ENCODE assay signal across 9 cellular contexts in the genomic region with DNA sequence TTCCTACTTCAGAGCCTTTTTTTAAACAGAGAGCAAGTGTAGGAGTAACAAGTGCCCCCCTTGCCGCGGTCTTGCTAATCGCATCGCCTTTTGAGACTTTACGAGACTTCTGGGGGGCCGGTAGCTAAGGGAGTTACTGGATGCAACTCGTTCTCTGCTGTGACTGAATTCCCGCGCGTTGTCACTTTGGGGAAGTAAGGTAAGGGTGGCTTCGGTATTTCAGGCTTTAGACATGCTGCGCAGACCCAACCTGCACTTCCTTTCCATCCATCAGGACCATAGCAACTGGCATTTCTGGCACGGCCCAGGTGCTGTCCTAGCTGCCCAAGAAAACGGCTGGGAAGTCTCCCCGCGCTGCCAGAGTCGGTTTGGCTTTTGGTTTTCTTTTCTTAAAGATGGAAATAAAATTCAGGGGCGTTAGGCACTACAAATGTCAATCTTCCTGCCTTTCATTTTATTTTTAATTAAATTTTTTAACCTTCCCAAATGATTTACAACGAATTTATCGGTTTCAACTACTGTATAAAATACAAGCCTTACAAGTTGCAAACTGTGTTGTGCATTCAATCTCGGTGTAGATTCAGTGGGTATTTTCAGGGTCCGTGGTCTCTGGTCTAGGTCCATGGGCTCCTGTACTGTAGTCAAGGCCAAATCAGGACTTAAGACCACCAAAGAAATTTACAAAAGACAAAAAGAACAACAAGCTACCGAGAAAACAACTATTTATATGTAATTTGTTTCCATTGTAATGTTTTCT. TPM values are rescaled to one million over a fixed set of nuclear protein-coding genes. Genes with fewer than 3 reads are reported as not detected.
A peak's percentile ranks its signal among the peaks of the same experiment; 100 is the strongest.
DNase-seq lines count a peak whose midpoint lies in the region; ATAC-seq and TF ChIP-seq lines count a peak whose summit lies in the region.
"Had no signal": no experiment of that assay in that cellular context is flagged by ENCODE, and none has a peak within 500 bp of the region (broad histone marks: within the 10 kb centered on the region; RNA-seq: fewer than 3 reads in every experiment).

No MANE protein-coding gene starts in this region.

- no peaks in the 10 kb centered on the region for H3K9me3 Mint-ChIP-seq in activated naive CD4-positive, alpha-beta T cell treated with anti-CD3 and anti-CD28 coated beads, Interleukin-2, amount 50 U/mL, for 24 hours
- no peaks in the 10 kb centered on the region for H3K9me3 Mint-ChIP-seq in activated naive CD4-positive, alpha-beta T cell treated with anti-CD3 and anti-CD28 coated beads, Interleukin-2, amount 50 U/mL, for 72 hours
- no peaks in the 10 kb centered on the region for H3K9me3 Mint-ChIP-seq in endodermal cell

- peak overlapping the region; percentile 79 for H3K4me3 ChIP-seq in endodermal cell (ENCODE audit: low read length)
- H3K4me3 ChIP-seq in muscle layer of duodenum (ENCODE audit: low read depth in 1 of 2, low read length in 2 of 2) = peak overlapping the region in 1 of 2 donors; percentile 67
- H3K4me3 ChIP-seq in upper lobe of left lung = peak overlapping the region in 3 of 4 donors; percentile 51 to 81 (median 59)

- H3K27ac Mint-ChIP-seq in activated naive CD4-positive, alpha-beta T cell treated with anti-CD3 and anti-CD28 coated beads, Interleukin-2, amount 50 U/mL, for 24 hours = no peak overlapping the region
- H3K27ac Mint-ChIP-seq in activated naive CD4-positive, alpha-beta T cell treated with anti-CD3 and anti-CD28 coated beads, Interleukin-2, amount 50 U/mL, for 72 hours = no peak overlapping the region
- H3K27ac Mint-ChIP-seq in endodermal cell = no peak overlapping the region

- TF ChIP-seq POLR2A in upper lobe of left lung (IDR thresholded peaks at IDR 0.05) = no peak

- peaks cover 40% of the 10 kb centered on the region for H3K4me1 Mint-ChIP-seq in activated naive CD4-positive, alpha-beta T cell treated with anti-CD3 and anti-CD28 coated beads, Interleukin-2, amount 50 U/mL, for 24 hours
- peaks cover 34% of the 10 kb centered on the region for H3K4me1 Mint-ChIP-seq in endodermal cell

- H3K36me3 ChIP-seq in endodermal cell (ENCODE audit: control insufficient read depth, insufficient read depth, low read length) (no peaks in the 10 kb centered on the region), muscle layer of duodenum (ENCODE audit: control insufficient read depth in 1 of 2, insufficient read depth in 2 of 2, low read length in 2 of 2) (no peaks in the 10 kb centered on the region), upper lobe of left lung (no peaks in the 10 kb centered on the region)

- H3K27ac ChIP-seq in endodermal cell (ENCODE audit: low read depth, low read length) (no peak overlapping the region), muscle layer of duodenum (ENCODE audit: low read length) (peak overlapping the region; percentile 68), upper lobe of left lung (peak overlapping the region; percentile 85 to 95 (median 88))

- WGBS in endodermal cell (ENCODE audit: insufficient coverage in 1 of 2, insufficient read length in 1 of 2), 2 experiments = 5 to 12% methylated on average over 6 to 22 of the region's 23 CpGs
- 30 to 54% methylated on average over 23 of the region's 23 CpGs for WGBS in upper lobe of left lung, 2 donors

- H3K9ac ChIP-seq in endodermal cell (ENCODE audit: extremely low read depth, low read length, poor library complexity, severe bottlenecking) = no peak overlapping the region

- H3K9me3 ChIP-seq in endodermal cell (ENCODE audit: control insufficient read depth, low read length) (no peaks in the 10 kb centered on the region), muscle layer of duodenum (ENCODE audit: control insufficient read depth in 1 of 2, low read length in 2 of 2) (no peaks in the 10 kb centered on the region), upper lobe of left lung (no peaks in the 10 kb centered on the region)

- no peak for TF ChIP-seq EP300 in upper lobe of left lung (IDR thresholded peaks at IDR 0.05)

- H3K4me3 Mint-ChIP-seq in activated naive CD4-positive, alpha-beta T cell treated with anti-CD3 and anti-CD28 coated beads, Interleukin-2, amount 50 U/mL, for 24 hours = peak overlapping the region; percentile 91
- peak overlapping the region; percentile 51 for H3K4me3 Mint-ChIP-seq in endodermal cell

- ATAC-seq in activated naive CD4-positive, alpha-beta T cell treated with anti-CD3 and anti-CD28 coated beads, Interleukin-2, amount 50 U/mL, for 72 hours = no peak
- no peak for ATAC-seq in upper lobe of left lung (ENCODE audit: low FRiP score in 2 of 2)

- H3K4me1 ChIP-seq in endodermal cell (ENCODE audit: control insufficient read depth, insufficient read depth, low read length) (peaks cover 4% of the 10 kb centered on the region), muscle layer of duodenum (ENCODE audit: control insufficient read depth in 1 of 2, insufficient read depth in 2 of 2, low read length in 2 of 2) (peaks cover 5 to 38% of the 10 kb centered on the region in 2 donors), upper lobe of left lung (peaks cover 5 to 55% (median 40%) of the 10 kb centered on the region in 4 donors)

- H3K36me3 Mint-ChIP-seq in activated naive CD4-positive, alpha-beta T cell treated with anti-CD3 and anti-CD28 coated beads, Interleukin-2, amount 50 U/mL, for 24 hours = no peaks in the 10 kb centered on the region
- peaks cover 0 to 30% of the 10 kb centered on the region in 2 donors for H3K36me3 Mint-ChIP-seq in activated naive CD4-positive, alpha-beta T cell treated with anti-CD3 and anti-CD28 coated beads, Interleukin-2, amount 50 U/mL, for 72 hours
- no peaks in the 10 kb centered on the region for H3K36me3 Mint-ChIP-seq in endodermal cell (ENCODE audit: low read depth)

- DNase-seq in activated naive CD4-positive, alpha-beta T cell treated with anti-CD3 and anti-CD28 coated beads, Interleukin-2, amount 50 U/mL, for 72 hours (ENCODE audit: low spot score in 2 of 2) = no peak
- DNase-seq in endodermal cell = peak; percentile 66
- DNase-seq in upper lobe of left lung = no peak
- no peak for DNase-seq in SKM-1 treated with dmso at 0.1 percent for 144 hours (lab: John Stamatoyannopoulos, UW; ENCODE audit: unreplicated experiment)
- DNase-seq in 8988T = no peak
- no peak for DNase-seq in dedifferentiated amniotic fluid mesenchymal stem cell (ENCODE audit: extremely low spot score)
- DNase-seq: NCI-H1436 treated with DMSO at 0.1 percent for 48 hours had no signal

- peaks cover 70% of the 10 kb centered on the region for H3K27me3 Mint-ChIP-seq in activated naive CD4-positive, alpha-beta T cell treated with anti-CD3 and anti-CD28 coated beads, Interleukin-2, amount 50 U/mL, for 24 hours
- H3K27me3 Mint-ChIP-seq in endodermal cell (ENCODE audit: insufficient read depth) = peaks cover 81% of the 10 kb centered on the region

- TF ChIP-seq CTCF in endodermal cell (conservative IDR thresholded peaks at IDR 0.05) (no peak), upper lobe of left lung (IDR thresholded peaks at IDR 0.05) (no peak)

- H3K27me3 ChIP-seq in endodermal cell (ENCODE audit: control insufficient read depth, insufficient read depth, low read length, poor library complexity, severe bottlenecking) (peaks cover 82% of the 10 kb centered on the region), muscle layer of duodenum (ENCODE audit: low read depth, low read length) (peaks cover 65% of the 10 kb centered on the region), upper lobe of left lung (peaks cover 0 to 21% (median 5%) of the 10 kb centered on the region in 4 donors)

RNA-seq across cellular contexts. Expression of a gene that starts 3.5 kb away (rescaled TPM):
- total RNA-seq in activated naive CD4-positive, alpha-beta T cell treated with anti-CD3 and anti-CD28 coated beads, Interleukin-2, amount 50 U/mL, for 72 hours = not detected
- total RNA-seq in endodermal cell = under 1 TPM; 0.15 to 0.79 TPM
- 12.8 TPM for polyA plus RNA-seq in endodermal cell (2013, experiment 1 of 2)
- 12.5 TPM for polyA plus RNA-seq in endodermal cell (2013, experiment 2 of 2)
- total RNA-seq in upper lobe of left lung = 100 to 1,000 TPM in 1 of 6 donors, 10 to 100 TPM in 5; 36.5 to 150 (median 82.3) TPM

Comparison
In these comparisons a context has a peak if more than half of its experiments do, and no peak if none do; other contexts are left out.
1. RNA of a gene that starts 3.5 kb away (total RNA-seq): 36.5 to 150 TPM in upper lobe of left lung; 0.15 to 0.79 TPM in endodermal cell and not detected in activated naive CD4-positive, alpha-beta T cell treated with anti-CD3 and anti-CD28 coated beads, Interleukin-2, amount 50 U/mL, for 72 hours; every median in the first group is over 10 times any median in the second.